Comparison of ENCODE assay signal across 17 cellular contexts in genomic region chr20:48625136-48625900, GRCh38.
DNase-seq lines count a peak whose midpoint lies in the region; TF ChIP-seq lines count a peak whose summit lies in the region.
"Had no signal": no experiment of that assay in that cellular context is flagged by ENCODE, and none has a peak within 500 bp of the region (broad histone marks: within the 10 kb centered on the region; RNA-seq: fewer than 3 reads in every experiment).

No MANE protein-coding gene starts in this region.

- peak overlapping the region in 10 of 11 experiments; percentile 64 to 79 (median 70); a peak in 19 of 22 replicates for H3K9ac ChIP-seq in BLaER1 treated with 17β-estradiol and CSF1 and Interleukin-3, amounts not matched to agents 10 nM and 100 nM
- no peak overlapping the region for H3K9ac ChIP-seq in SK-N-MC (ENCODE audit: insufficient read length)

- TF ChIP-seq CTCF in glutamatergic neuron (IDR thresholded peaks at IDR 0.05; ENCODE audit: partially characterized antibody, unreplicated experiment) (no peak), nephron progenitor cell (IDR thresholded peaks at IDR 0.05) (no peak)

- DNase-seq in SK-N-MC (ENCODE audit: low read depth, low spot score) (no peak), glutamatergic neuron (no peak), nephron progenitor cell (no peak), NCI-H526 (lab: John Stamatoyannopoulos, UW) (no peak), NCI-H1417 (lab: John Stamatoyannopoulos, UW) (no peak), HT-29 (ENCODE audit: low spot score) (no peak)
- DNase-seq in activated CD4-positive, alpha-beta T cell treated with anti-CD3 and anti-CD28 coated beads, Interleukin-2, amount 50 U/mL, for 48 hours, result no peak
- DNase-seq: C1 segment of cervical spinal cord, DMS79 treated with DMSO at 0.1 percent for 48 hours, HFFc6, KG1, NCI-H1417 treated with DMSO at 0.1 percent for 48 hours, NCI-H187 treated with DMSO at 0.1 percent for 48 hours, NCI-H226, NCI-H524 treated with DMSO at 0.1 percent for 48 hours, SJCRH30 had no signal

- H3K36me3 Mint-ChIP-seq in glutamatergic neuron (ENCODE audit: unreplicated experiment) (no peaks in the 10 kb centered on the region), nephron progenitor cell (ENCODE audit: low read depth) (no peaks in the 10 kb centered on the region)

- H4K20me1 ChIP-seq in BLaER1 treated with 17β-estradiol and CSF1 and Interleukin-3, amounts not matched to agents 10 nM and 100 nM, result peaks cover 0 to 52% (median 0%) of the 10 kb centered on the region in 11 experiments; a peak in 4 of 22 replicates

- H3K27ac ChIP-seq in BLaER1 treated with 17β-estradiol and CSF1 and Interleukin-3, amounts not matched to agents 10 nM and 100 nM, result peak overlapping the region; percentile 3 to 92 (median 81); a peak in 21 of 22 replicates
- 0 out of 2 replicates have a peak overlapping the region, but pooled peaks have one; percentile 31 for H3K27ac ChIP-seq in SK-N-MC
- H3K27ac ChIP-seq: SJCRH30 had no signal

- peaks cover 30% of the 10 kb centered on the region for H3K4me1 Mint-ChIP-seq in glutamatergic neuron (ENCODE audit: low read depth, unreplicated experiment)
- peaks cover 22% of the 10 kb centered on the region for H3K4me1 Mint-ChIP-seq in nephron progenitor cell

- H3K36me3 ChIP-seq in BLaER1 treated with 17β-estradiol and CSF1 and Interleukin-3, amounts not matched to agents 10 nM and 100 nM, result peaks cover 0 to 62% (median 3%) of the 10 kb centered on the region in 11 experiments; a peak in 12 of 22 replicates
- peaks cover 47% of the 10 kb centered on the region for H3K36me3 ChIP-seq in SK-N-MC (ENCODE audit: insufficient read depth, low read length)

- peaks cover 96 to 100% (median 100%) of the 10 kb centered on the region in 10 experiments for H3K4me1 ChIP-seq in BLaER1 treated with 17β-estradiol and CSF1 and Interleukin-3, amounts not matched to agents 10 nM and 100 nM

- H3K4me3 Mint-ChIP-seq in glutamatergic neuron (ENCODE audit: unreplicated experiment) (no peak overlapping the region), nephron progenitor cell (no peak overlapping the region)
- H3K4me3 Mint-ChIP-seq: HFFc6 had no signal

- peak overlapping the region; percentile 73 to 95 (median 88) for H3K4me2 ChIP-seq in BLaER1 treated with 17β-estradiol and CSF1 and Interleukin-3, amounts not matched to agents 10 nM and 100 nM

- H3K27me3 Mint-ChIP-seq in glutamatergic neuron (ENCODE audit: unreplicated experiment) (peaks cover 27% of the 10 kb centered on the region), nephron progenitor cell (ENCODE audit: low read depth, poor library complexity) (no peaks in the 10 kb centered on the region)

- H3K4me3 ChIP-seq in BLaER1 treated with 17β-estradiol and CSF1 and Interleukin-3, amounts not matched to agents 10 nM and 100 nM, result peak overlapping the region in 2 of 10 experiments; percentile 9 to 14; a peak in 3 of 20 replicates
- H3K4me3 ChIP-seq in SK-N-MC, result no peak overlapping the region
- H3K4me3 ChIP-seq: SJCRH30 had no signal

- H3K27ac Mint-ChIP-seq in glutamatergic neuron (ENCODE audit: unreplicated experiment) (peak overlapping the region; percentile 46), nephron progenitor cell (peak overlapping the region; percentile 71)
- H3K27ac Mint-ChIP-seq: HFFc6 had no signal

- H3K27me3 ChIP-seq in BLaER1 treated with 17β-estradiol and CSF1 and Interleukin-3, amounts not matched to agents 10 nM and 100 nM, result no peaks in the 10 kb centered on the region
- H3K27me3 ChIP-seq: SJCRH30 had no signal

- peaks cover 17% of the 10 kb centered on the region for H3K9me3 Mint-ChIP-seq in glutamatergic neuron (ENCODE audit: unreplicated experiment)
- H3K9me3 Mint-ChIP-seq in nephron progenitor cell, result no peaks in the 10 kb centered on the region
- H3K9me3 Mint-ChIP-seq: HFFc6 had no signal

- H3K9me3 ChIP-seq in BLaER1 treated with 17β-estradiol and CSF1 and Interleukin-3, amounts not matched to agents 10 nM and 100 nM (replicated peaks in 1 of 11), result no peaks in the 10 kb centered on the region
- H3K9me3 ChIP-seq in SK-N-MC (ENCODE audit: low read depth, low read length), result no peaks in the 10 kb centered on the region
- H3K9me3 ChIP-seq: SJCRH30 had no signal
